In genomic region chr1:80656011-80656627, GRCh38 we compare ENCODE assay signal across 9 cellular contexts.
DNase-seq lines count a peak whose midpoint lies in the region; ATAC-seq, FAIRE-seq and TF ChIP-seq lines count a peak whose summit lies in the region.
"Had no signal": no experiment of that assay in that cellular context is flagged by ENCODE, and none has a peak within 500 bp of the region (broad histone marks: within the 10 kb centered on the region; RNA-seq: fewer than 3 reads in every experiment).

No MANE protein-coding gene starts in this region.

- H3K36me3 ChIP-seq in Peyer's patch (no peaks in the 10 kb centered on the region), kidney (ENCODE audit: control insufficient read depth in 1 of 2, insufficient read depth in 2 of 2, low read length in 2 of 2) (no peaks in the 10 kb centered on the region), ovary (no peaks in the 10 kb centered on the region)

- TF ChIP-seq POLR2A in Peyer's patch (IDR thresholded peaks at IDR 0.05) (no peak), ovary (IDR thresholded peaks at IDR 0.05) (no peak), lower leg skin (IDR thresholded peaks at IDR 0.05) (no peak)

- DNase-seq in Peyer's patch (peak in 1 of 3 donors; percentile 58), kidney (no peak), ovary (no peak), nucleus accumbens (lab: John Stamatoyannopoulos, UW) (no peak), hepatic stellate cell (ENCODE audit: low spot score) (no peak), lower leg skin (ENCODE audit: low spot score in 2 of 2) (no peak)

- FAIRE-seq in kidney (lab: Jason Lieb, UNC) = no peak

- H3K4me3 ChIP-seq in Peyer's patch = no peak overlapping the region
- no peak overlapping the region for H3K4me3 ChIP-seq in kidney (ENCODE audit: low read length in 2 of 2)
- H3K4me3 ChIP-seq in ovary = no peak overlapping the region
- H3K4me3 ChIP-seq in lower leg skin (ENCODE audit: low read depth, poor library complexity, severe bottlenecking) = no peak overlapping the region

- H3K27me3 ChIP-seq in Peyer's patch (no peaks in the 10 kb centered on the region), ovary (no peaks in the 10 kb centered on the region)

- H3K9ac ChIP-seq in kidney (ENCODE audit: low read length in 2 of 2) = no peak overlapping the region

- intact Hi-C loops in kidney (cut with DNase I) = no loop called here
- intact Hi-C loops in ovary (cut with DNase I) = no loop called here
- intact Hi-C loops in lower leg skin (cut with DNase I; ENCODE audit: low total_unique reads) = no loop called here

- 82 to 86% (median 84%) methylated on average over 2 of the region's 2 CpGs for WGBS in ovary, 3 donors
- WGBS in lower leg skin, 2 donors = 48 to 64% methylated on average over 2 of the region's 2 CpGs

- TF ChIP-seq CTCF in Peyer's patch (IDR thresholded peaks at IDR 0.05) (peak in 4 of 6 experiments; percentile 25 to 52 (median 46)), kidney (IDR thresholded peaks at IDR 0.05; ENCODE audit: borderline replicate concordance, extremely low read depth, insufficient read depth) (peak; percentile 42), ovary (IDR thresholded peaks at IDR 0.05) (no peak), lower leg skin (IDR thresholded peaks at IDR 0.05) (no peak)

- H3K4me1 ChIP-seq in Peyer's patch (no peaks in the 10 kb centered on the region), kidney (ENCODE audit: control insufficient read depth in 1 of 2, insufficient read depth in 1 of 2, low read depth in 1 of 2, low read length in 2 of 2) (peaks cover 0 to 8% of the 10 kb centered on the region in 2 donors), ovary (ENCODE audit: insufficient read depth) (no peaks in the 10 kb centered on the region)

- ATAC-seq in GM18907 (IDR thresholded peaks at IDR 0.05; ENCODE audit: unreplicated experiment) = peak; percentile 85
- peak; percentile 63 for ATAC-seq in HG02884 (IDR thresholded peaks at IDR 0.05; ENCODE audit: unreplicated experiment)
- ATAC-seq: Panc1 had no signal

- no peaks in the 10 kb centered on the region for H3K9me3 ChIP-seq in Peyer's patch
- no peaks in the 10 kb centered on the region for H3K9me3 ChIP-seq in kidney (ENCODE audit: control insufficient read depth in 1 of 2, low read length in 2 of 2)
- H3K9me3 ChIP-seq in ovary = no peaks in the 10 kb centered on the region

- no peak overlapping the region for H3K27ac ChIP-seq in Peyer's patch
- H3K27ac ChIP-seq in kidney (ENCODE audit: low read depth in 2 of 2, low read length in 2 of 2) = no peak overlapping the region
- no peak overlapping the region for H3K27ac ChIP-seq in ovary

- TF ChIP-seq EP300 in ovary (IDR thresholded peaks at IDR 0.05) = no peak

Comparison
In these comparisons a context has a peak if more than half of its experiments do, and no peak if none do; other contexts are left out.
1. CTCF ChIP-seq: peak in Peyer's patch (4 of 6) and kidney (single experiment); none in ovary (0 of 3) and lower leg skin (0 of 3).